In genomic region chr2:179263015-179263414, GRCh38 we compare ENCODE assay signal across 8 cellular contexts. TPM values are rescaled to one million over a fixed set of nuclear protein-coding genes. Genes with fewer than 3 reads are reported as not detected.
DNase-seq lines count a peak whose midpoint lies in the region; ATAC-seq and TF ChIP-seq lines count a peak whose summit lies in the region.

No MANE protein-coding gene starts in this region.

- POLR2A ChIA-PET in AG04449 (lab: Yijun Ruan, JAX), result interaction anchor here (0.7 to 0.8 kb wide), 2 partner anchors 9 to 100 kb away, joined by 3 read pairs; no protein-coding TSS in a partner anchor

- no peak overlapping the region for H3K27ac ChIP-seq in effector memory CD4-positive, alpha-beta T cell (ENCODE audit: insufficient read depth, low read length, poor library complexity, severe bottlenecking)

- peaks cover 4% of the 10 kb centered on the region for H3K27me3 ChIP-seq in effector memory CD4-positive, alpha-beta T cell (replicated peaks; ENCODE audit: control insufficient read depth, insufficient read depth, low read length, poor library complexity, severe bottlenecking)

- H3K4me1 ChIP-seq in mucosa of descending colon (ENCODE audit: low read depth), result peaks cover 4% of the 10 kb centered on the region
- H3K4me1 ChIP-seq in effector memory CD4-positive, alpha-beta T cell (ENCODE audit: control insufficient read depth, insufficient read depth, low read length, poor library complexity, severe bottlenecking), result peaks cover 5% of the 10 kb centered on the region

- ATAC-seq in central memory CD8-positive, alpha-beta T cell (replicated peaks; ENCODE audit: extremely low read depth, poor library complexity, severe bottlenecking), result no peak
- ATAC-seq in mucosa of descending colon (peak; percentile 60), GM18907 (IDR thresholded peaks at IDR 0.05; ENCODE audit: unreplicated experiment) (no peak)

- H3K27ac Mint-ChIP-seq in central memory CD8-positive, alpha-beta T cell (ENCODE audit: low read depth), result no peak overlapping the region

- peak overlapping the region; percentile 73 for H3K4me3 ChIP-seq in AG04449 (ENCODE audit: low read depth, low read length)
- H3K4me3 ChIP-seq in mucosa of descending colon, result no peak overlapping the region
- H3K4me3 ChIP-seq in effector memory CD4-positive, alpha-beta T cell (ENCODE audit: insufficient read depth, low read depth, low read length, poor library complexity, severe bottlenecking), result no peak overlapping the region

- DNase-seq in AG04449 (ENCODE audit: low read depth, low spot score) (no peak), HT-29 (ENCODE audit: low spot score) (peak; percentile 46), mucosa of descending colon (no peak), NCI-H2171 treated with DMSO at 0.1 percent for 48 hours (lab: John Stamatoyannopoulos, UW) (no peak), HUDEP-2 (lab: John Stamatoyannopoulos, UW; ENCODE audit: unreplicated experiment in 76 of 76) (no peak)
- no peak for DNase-seq in central memory CD8-positive, alpha-beta T cell (ENCODE audit: low spot score in 2 of 2)
- no peak for DNase-seq in effector memory CD4-positive, alpha-beta T cell

- CTCF ChIA-PET in AG04449 (lab: Yijun Ruan, JAX), result no interaction called here

- H3K9me3 Mint-ChIP-seq in central memory CD8-positive, alpha-beta T cell, result no peaks in the 10 kb centered on the region

- H3K36me3 ChIP-seq in mucosa of descending colon (ENCODE audit: low read depth), result no peaks in the 10 kb centered on the region
- H3K36me3 ChIP-seq in effector memory CD4-positive, alpha-beta T cell (ENCODE audit: control insufficient read depth, insufficient read depth, low read length), result no peaks in the 10 kb centered on the region

- no peaks in the 10 kb centered on the region for H3K36me3 Mint-ChIP-seq in central memory CD8-positive, alpha-beta T cell (ENCODE audit: insufficient read depth)

- intact Hi-C loops in mucosa of descending colon (cut with DNase I, micrococcal nuclease), result no loop called here

- no peaks in the 10 kb centered on the region for H3K4me1 Mint-ChIP-seq in central memory CD8-positive, alpha-beta T cell

- peak overlapping the region; percentile 75 for H3K4me3 Mint-ChIP-seq in central memory CD8-positive, alpha-beta T cell

- H3K9me3 ChIP-seq in mucosa of descending colon, result no peaks in the 10 kb centered on the region
- no peaks in the 10 kb centered on the region for H3K9me3 ChIP-seq in effector memory CD4-positive, alpha-beta T cell (ENCODE audit: control insufficient read depth, low read length)

- TF ChIP-seq CTCF in AG04449 (IDR thresholded peaks at IDR 0.05; ENCODE audit: insufficient read depth, low read length, missing control alignments), result no peak
- TF ChIP-seq CTCF in mucosa of descending colon (IDR thresholded peaks at IDR 0.05), result no peak

- peaks cover 54% of the 10 kb centered on the region for H3K27me3 Mint-ChIP-seq in central memory CD8-positive, alpha-beta T cell

RNA-seq across cellular contexts. Expression of gene SESTD1, which starts 1.6 kb away (rescaled TPM):
- total RNA-seq in HT-29 (2014; rRNA removed; shearing (Covaris generic)), result 0.97 and 7.0 TPM in 2 replicates
- 100 to 1,000 TPM in 1 of 3 donors, 10 to 100 TPM in 2; 25.6 to 102 (median 44.0) TPM for total RNA-seq in mucosa of descending colon
